In genomic region chr15:65249641-65250040, GRCh38 we compare ENCODE assay signal across 13 cellular contexts. TPM values are rescaled to one million over a fixed set of nuclear protein-coding genes. Genes with fewer than 3 reads are reported as not detected.
DNase-seq lines count a peak whose midpoint lies in the region; ATAC-seq and TF ChIP-seq lines count a peak whose summit lies in the region.
"Had no signal": no experiment of that assay in that cellular context is flagged by ENCODE, and none has a peak within 500 bp of the region (broad histone marks: within the 10 kb centered on the region; RNA-seq: fewer than 3 reads in every experiment).

No MANE protein-coding gene starts in this region.

- TF ChIP-seq CTCF in GM13976 (IDR thresholded peaks at IDR 0.05; ENCODE audit: borderline replicate concordance, control extremely low read depth, extremely low read depth, insufficient read depth, missing control alignments) (no peak), foreskin keratinocyte (conservative IDR thresholded peaks at IDR 0.05) (no peak), colonic mucosa (IDR thresholded peaks at IDR 0.05) (no peak)

- peaks cover 7% of the 10 kb centered on the region for H3K4me1 Mint-ChIP-seq in activated T-helper 2 cell treated with anti-CD3 and anti-CD28 coated beads, Interferon-gamma antibody, Interleukin-2, Interleukin-4, amounts not matched to agents 10 μg/mL and 5 μg/mL and 100 μg/mL, durations not matched to agents 14 hours and 24 hours and 36 hours (ENCODE audit: low read depth)
- H3K4me1 Mint-ChIP-seq: CD8-positive, alpha-beta memory T cell had no signal

- no peak overlapping the region for H3K9ac ChIP-seq in colonic mucosa (ENCODE audit: low read depth in 2 of 2, low read length in 2 of 2)

- H3K27me3 ChIP-seq in foreskin keratinocyte (no peaks in the 10 kb centered on the region), colonic mucosa (no peaks in the 10 kb centered on the region)
- H3K27me3 ChIP-seq: SJSA1 had no signal

- H3K36me3 ChIP-seq in colonic mucosa, result no peaks in the 10 kb centered on the region
- H3K36me3 ChIP-seq: SJSA1 had no signal

- H3K27ac Mint-ChIP-seq in activated T-helper 2 cell treated with anti-CD3 and anti-CD28 coated beads, Interferon-gamma antibody, Interleukin-2, Interleukin-4, amounts not matched to agents 10 μg/mL and 5 μg/mL and 100 μg/mL, durations not matched to agents 14 hours and 24 hours and 36 hours, result peak overlapping the region; percentile 30

- H3K4me1 ChIP-seq in foreskin keratinocyte (peaks cover 9% of the 10 kb centered on the region), colonic mucosa (no peaks in the 10 kb centered on the region)
- H3K4me1 ChIP-seq: SJSA1 had no signal

- no peak overlapping the region for H3K27ac ChIP-seq in foreskin keratinocyte
- H3K27ac ChIP-seq in colonic mucosa, result no peak overlapping the region
- H3K27ac ChIP-seq: HL-60, SJSA1 had no signal

- DNase-seq in GM13976 (ENCODE audit: low spot score), result peak; percentile 82
- DNase-seq in activated T-helper 2 cell treated with anti-CD3 and anti-CD28 coated beads, Interferon-gamma antibody, Interleukin-2, Interleukin-4, amounts not matched to agents 10 μg/mL and 5 μg/mL and 100 μg/mL, durations not matched to agents 14 hours and 24 hours and 36 hours (ENCODE audit: low spot score), result no peak
- DNase-seq in stimulated activated CD4-positive, alpha-beta T cell treated with anti-CD3 and anti-CD28 coated beads, Interleukin-2, amount 100 ng/mL, for 48 hours, result peak; percentile 54 to 59
- no peak for DNase-seq in foreskin keratinocyte
- DNase-seq in NCI-H146 treated with DMSO at 0.1 percent for 48 hours (lab: John Stamatoyannopoulos, UW; ENCODE audit: unreplicated experiment), result no peak
- no peak for DNase-seq in colonic mucosa
- no peak for DNase-seq in occipital lobe (lab: John Stamatoyannopoulos, UW)
- DNase-seq: NCI-H2107 had no signal

- H3K4me3 Mint-ChIP-seq in activated T-helper 2 cell treated with anti-CD3 and anti-CD28 coated beads, Interferon-gamma antibody, Interleukin-2, Interleukin-4, amounts not matched to agents 10 μg/mL and 5 μg/mL and 100 μg/mL, durations not matched to agents 14 hours and 24 hours and 36 hours (ENCODE audit: low read depth), result no peak overlapping the region
- H3K4me3 Mint-ChIP-seq: CD8-positive, alpha-beta memory T cell had no signal

- intact Hi-C loops in activated T-helper 2 cell treated with anti-CD3 and anti-CD28 coated beads, Interferon-gamma antibody, Interleukin-2, Interleukin-4, amounts not matched to agents 10 μg/mL and 5 μg/mL and 100 μg/mL, durations not matched to agents 14 hours and 24 hours and 36 hours (cut with micrococcal nuclease), result loop anchor here (2.0 kb wide), 1 partner anchor 55 kb away; the partner anchor contains the start of gene RNU5B-1
- intact Hi-C loops in colonic mucosa (cut with DNase I), result no loop called here

- no peaks in the 10 kb centered on the region for H3K27me3 Mint-ChIP-seq in activated T-helper 2 cell treated with anti-CD3 and anti-CD28 coated beads, Interferon-gamma antibody, Interleukin-2, Interleukin-4, amounts not matched to agents 10 μg/mL and 5 μg/mL and 100 μg/mL, durations not matched to agents 14 hours and 24 hours and 36 hours (ENCODE audit: low read depth)
- H3K27me3 Mint-ChIP-seq: CD8-positive, alpha-beta memory T cell had no signal

- no peaks in the 10 kb centered on the region for H3K9me3 Mint-ChIP-seq in activated T-helper 2 cell treated with anti-CD3 and anti-CD28 coated beads, Interferon-gamma antibody, Interleukin-2, Interleukin-4, amounts not matched to agents 10 μg/mL and 5 μg/mL and 100 μg/mL, durations not matched to agents 14 hours and 24 hours and 36 hours
- H3K9me3 Mint-ChIP-seq: CD8-positive, alpha-beta memory T cell had no signal

- no peaks in the 10 kb centered on the region for H3K9me3 ChIP-seq in colonic mucosa
- H3K9me3 ChIP-seq: SJSA1 had no signal

- ATAC-seq in HG03045 (IDR thresholded peaks at IDR 0.05; ENCODE audit: unreplicated experiment) (peak; percentile 54), foreskin keratinocyte (no peak)

- H3K4me3 ChIP-seq in colonic mucosa, result no peak overlapping the region
- H3K4me3 ChIP-seq: SJSA1 had no signal

- no peaks in the 10 kb centered on the region for H3K36me3 Mint-ChIP-seq in activated T-helper 2 cell treated with anti-CD3 and anti-CD28 coated beads, Interferon-gamma antibody, Interleukin-2, Interleukin-4, amounts not matched to agents 10 μg/mL and 5 μg/mL and 100 μg/mL, durations not matched to agents 14 hours and 24 hours and 36 hours (ENCODE audit: low read depth)

- in situ Hi-C loops in GM13976 (cut with MboI; ENCODE audit: low sequenced_read_pairs, unreplicated experiment), result no loop called here

RNA-seq across cellular contexts. Expression of gene PARP16, which starts 37.0 kb away (rescaled TPM):
- 11.0 and 11.5 TPM in 2 replicates for total RNA-seq in activated T-helper 2 cell treated with anti-CD3 and anti-CD28 coated beads, Interferon-gamma antibody, Interleukin-2, Interleukin-4, amounts not matched to agents 10 μg/mL and 5 μg/mL and 100 μg/mL, durations not matched to agents 14 hours and 24 hours and 36 hours
- total RNA-seq in foreskin keratinocyte, result 3.6 and 4.4 TPM in 2 replicates
- polyA plus RNA-seq in foreskin keratinocyte, result 3.1 and 3.2 TPM in 2 replicates
- 1 to 10 TPM; 9.5 to 9.9 TPM for total RNA-seq in colonic mucosa
- total RNA-seq in occipital lobe, result 7.3 TPM

RNA-seq across cellular contexts. Expression of gene CILP, which starts 38.4 kb away (rescaled TPM):
- 0.05 TPM in 1 of 2 replicates, not detected in the other for total RNA-seq in activated T-helper 2 cell treated with anti-CD3 and anti-CD28 coated beads, Interferon-gamma antibody, Interleukin-2, Interleukin-4, amounts not matched to agents 10 μg/mL and 5 μg/mL and 100 μg/mL, durations not matched to agents 14 hours and 24 hours and 36 hours
- total RNA-seq in foreskin keratinocyte (not detected in 2 replicates), colonic mucosa (1 to 10 TPM; 3.7 to 8.7 TPM), occipital lobe (0.31 TPM)
- not detected in 2 replicates for polyA plus RNA-seq in foreskin keratinocyte
- total RNA-seq: SJSA1 had no signal

RNA-seq across cellular contexts. Expression of gene RNU5A-1, which starts 46.2 kb away (rescaled TPM):
- total RNA-seq in activated T-helper 2 cell treated with anti-CD3 and anti-CD28 coated beads, Interferon-gamma antibody, Interleukin-2, Interleukin-4, amounts not matched to agents 10 μg/mL and 5 μg/mL and 100 μg/mL, durations not matched to agents 14 hours and 24 hours and 36 hours, result not detected in 2 replicates
- total RNA-seq in foreskin keratinocyte (not detected in 2 replicates), colonic mucosa (not detected), occipital lobe (not detected)
- not detected in 2 replicates for polyA plus RNA-seq in foreskin keratinocyte
- total RNA-seq: CD8-positive, alpha-beta memory T cell; mononuclear cell; SJSA1 had no signal
- polyA plus RNA-seq: CD8-positive, alpha-beta memory T cell had no signal

RNA-seq across cellular contexts. Expression of gene RNU5B-1, which starts 54.8 kb away (rescaled TPM):
- not detected in 2 replicates for total RNA-seq in activated T-helper 2 cell treated with anti-CD3 and anti-CD28 coated beads, Interferon-gamma antibody, Interleukin-2, Interleukin-4, amounts not matched to agents 10 μg/mL and 5 μg/mL and 100 μg/mL, durations not matched to agents 14 hours and 24 hours and 36 hours
- total RNA-seq in foreskin keratinocyte (not detected in 2 replicates), colonic mucosa (10 to 100 TPM in 1 of 2 donors, not detected in 1; 26.1 TPM), occipital lobe (not detected)
- not detected in 2 replicates for polyA plus RNA-seq in foreskin keratinocyte
- total RNA-seq: CD8-positive, alpha-beta memory T cell; mononuclear cell; SJSA1 had no signal
- polyA plus RNA-seq: CD8-positive, alpha-beta memory T cell had no signal

Comparison
In these comparisons a context has a peak if more than half of its experiments do, and no peak if none do; other contexts are left out.
1. DNase-seq: peak in GM13976 (single experiment) and stimulated activated CD4-positive, alpha-beta T cell treated with anti-CD3 and anti-CD28 coated beads, Interleukin-2, amount 100 ng/mL, for 48 hours (2 of 2); none in activated T-helper 2 cell treated with anti-CD3 and anti-CD28 coated beads, Interferon-gamma antibody, Interleukin-2, Interleukin-4, amounts not matched to agents 10 μg/mL and 5 μg/mL and 100 μg/mL, durations not matched to agents 14 hours and 24 hours and 36 hours (single experiment), foreskin keratinocyte (0 of 2), NCI-H146 treated with DMSO at 0.1 percent for 48 hours (single experiment), colonic mucosa (single experiment) and occipital lobe (single experiment).